Comparison of ENCODE assay signal across 12 cellular contexts in the genomic region with DNA sequence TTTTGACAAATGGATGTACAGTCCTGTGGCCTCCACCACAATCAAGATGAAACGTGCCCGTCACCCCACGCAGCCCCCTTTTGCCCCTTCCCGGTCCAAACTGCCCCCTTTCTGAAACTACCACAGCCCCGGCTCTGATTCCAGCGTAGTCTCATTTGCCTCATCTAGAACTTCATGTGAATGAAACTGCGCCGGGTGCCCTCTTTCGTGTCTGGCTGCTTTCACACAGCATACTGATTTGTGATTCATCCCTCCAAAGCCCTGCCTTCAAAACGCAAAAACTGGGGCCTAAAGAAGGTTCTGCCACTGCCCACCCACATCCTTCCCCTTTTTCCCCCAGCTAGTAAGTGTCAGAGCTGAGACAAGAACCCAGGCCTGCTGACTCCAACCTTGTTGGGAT. TPM values are rescaled to one million over a fixed set of nuclear protein-coding genes. Genes with fewer than 3 reads are reported as not detected.
DNase-seq lines count a peak whose midpoint lies in the region; ATAC-seq and TF ChIP-seq lines count a peak whose summit lies in the region.
"Had no signal": no experiment of that assay in that cellular context is flagged by ENCODE, and none has a peak within 500 bp of the region (broad histone marks: within the 10 kb centered on the region; RNA-seq: fewer than 3 reads in every experiment).

No MANE protein-coding gene starts in this region.

- no peaks in the 10 kb centered on the region for H3K9me3 Mint-ChIP-seq in mesothelial cell of epicardium
- H3K9me3 Mint-ChIP-seq in HFFc6: no peaks in the 10 kb centered on the region

- no peaks in the 10 kb centered on the region for H3K27me3 Mint-ChIP-seq in mesothelial cell of epicardium (ENCODE audit: low read depth)
- H3K27me3 Mint-ChIP-seq in HFFc6 (ENCODE audit: insufficient read depth): peaks cover 12% of the 10 kb centered on the region

- peak; percentile 61 to 76 for ATAC-seq in activated CD4-positive, CD25-positive, alpha-beta regulatory T cell treated with anti-CD3 and anti-CD28 coated beads, Interleukin-2, amount 50 U/mL, for 24 hours
- ATAC-seq: A549, GM12878, K562 had no signal

- H3K36me3 Mint-ChIP-seq in mesothelial cell of epicardium (peaks cover 2% of the 10 kb centered on the region), HFFc6 (ENCODE audit: low read depth) (peaks cover 18% of the 10 kb centered on the region)

- TF ChIP-seq CTCF in mesothelial cell of epicardium (IDR thresholded peaks at IDR 0.05; ENCODE audit: unreplicated experiment): no peak
- no peak for TF ChIP-seq CTCF in HFFc6 (IDR thresholded peaks at IDR 0.05)

- H3K4me3 Mint-ChIP-seq in mesothelial cell of epicardium (no peak overlapping the region), HFFc6 (no peak overlapping the region)

- H3K27ac Mint-ChIP-seq in mesothelial cell of epicardium (peak overlapping the region; percentile 96), HFFc6 (no peak overlapping the region)

- H3K4me1 Mint-ChIP-seq in mesothelial cell of epicardium: peaks cover 51% of the 10 kb centered on the region
- peaks cover 62% of the 10 kb centered on the region for H3K4me1 Mint-ChIP-seq in HFFc6 (ENCODE audit: low read depth)

- DNase-seq in activated CD4-positive, CD25-positive, alpha-beta regulatory T cell (lab: John Stamatoyannopoulos, UW): no peak
- DNase-seq in activated CD8-positive, alpha-beta memory T cell treated with anti-CD3 and anti-CD28 coated beads for 24 hours: peak; percentile 78
- no peak for DNase-seq in mesothelial cell of epicardium (ENCODE audit: low spot score in 2 of 2, unreplicated experiment in 2 of 2)
- DNase-seq in stimulated activated CD8-positive, alpha-beta memory T cell treated with anti-CD3 and anti-CD28 coated beads, Interleukin-7, amount 100 ng/mL, for 48 hours (ENCODE audit: extremely low read depth in 1 of 2, low read depth in 1 of 2): peak; percentile 39 to 79
- DNase-seq in GM03348 (ENCODE audit: low spot score): no peak
- DNase-seq in NCI-H1694 treated with DMSO at 0.1 percent for 48 hours (lab: John Stamatoyannopoulos, UW): no peak
- DNase-seq in HFFc6: no peak
- DNase-seq: NCI-H2171 treated with DMSO at 0.1 percent for 48 hours had no signal

RNA-seq across cellular contexts. Expression of gene NCS1, which starts 31.5 kb away (rescaled TPM):
- total RNA-seq in mesothelial cell of epicardium: 44.7 to 47.1 TPM (median 44.8 TPM) in 3 replicates
- 100 to 1,000 TPM in 4 of 6 experiments, 10 to 100 TPM in 2; 96.5 to 108 (median 104) TPM for total RNA-seq in HFFc6 (2021; fragmentation: NEBNext Ultra II Directional; extraction: Animal tissue kit (Norgen Biotek cat#: 25700))

Comparison
In these comparisons a context has a peak if more than half of its experiments do, and no peak if none do; other contexts are left out.
1. DNase-seq: peak in activated CD8-positive, alpha-beta memory T cell treated with anti-CD3 and anti-CD28 coated beads for 24 hours (single experiment) and stimulated activated CD8-positive, alpha-beta memory T cell treated with anti-CD3 and anti-CD28 coated beads, Interleukin-7, amount 100 ng/mL, for 48 hours (2 of 2); none in activated CD4-positive, CD25-positive, alpha-beta regulatory T cell (0 of 4), mesothelial cell of epicardium (0 of 2), GM03348 (single experiment), NCI-H1694 treated with DMSO at 0.1 percent for 48 hours (single experiment) and HFFc6 (single experiment).